Comparison of ENCODE assay signal across 1 cellular context in the genomic region with DNA sequence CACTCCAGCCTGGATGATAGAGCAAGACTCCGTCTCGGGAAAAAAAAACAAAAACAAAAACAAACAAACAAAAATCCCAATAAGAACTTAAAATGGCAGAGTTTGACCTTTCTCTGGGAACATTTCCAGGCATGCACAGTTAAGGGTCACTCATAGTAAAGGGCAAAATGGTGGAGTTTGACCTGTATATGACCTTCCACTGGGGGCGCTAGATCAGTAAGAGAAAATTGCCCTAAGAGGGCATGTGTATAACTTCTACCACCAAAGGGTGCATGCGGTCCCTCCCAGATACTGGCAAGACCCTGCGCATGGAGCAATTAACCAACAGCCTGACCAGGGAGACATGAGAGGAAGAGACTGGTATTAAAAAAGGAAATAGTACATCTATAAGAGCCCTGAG.
TF ChIP-seq lines count a peak whose summit lies in the region.

No MANE protein-coding gene starts in this region.

TF ChIP-seq in HEK293T, 16 proteins besides CTCF, POLR2A, EP300 and RAD21 (continued from another document):
- TF ChIP-seq FOXA1 (IDR thresholded peaks at IDR 0.05) (no peak), SUZ12 (IDR thresholded peaks at IDR 0.05) (no peak)
